Comparison of ENCODE assay signal across 19 cellular contexts in the genomic region with DNA sequence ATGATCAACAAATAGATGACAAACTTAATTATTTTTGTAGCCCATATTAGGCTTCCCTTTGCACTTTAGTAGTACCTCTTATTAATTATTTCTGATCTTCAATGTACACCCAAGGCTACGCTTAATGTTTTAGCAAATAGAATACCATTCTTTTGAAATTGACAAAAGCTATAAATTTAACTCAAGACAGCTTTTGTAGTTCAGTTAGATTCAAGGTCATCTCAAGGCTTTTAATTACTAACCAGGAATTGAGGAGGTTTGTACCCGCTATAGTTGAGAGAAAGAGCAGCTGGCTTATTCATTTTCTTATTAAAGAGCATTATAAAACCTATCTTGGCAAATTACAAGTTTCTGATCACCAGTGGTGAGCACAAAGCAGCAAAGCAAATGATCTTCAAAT.
"Had no signal": no experiment of that assay in that cellular context is flagged by ENCODE, and none has a peak within 500 bp of the region (broad histone marks: within the 10 kb centered on the region; RNA-seq: fewer than 3 reads in every experiment).

No MANE protein-coding gene starts in this region.

- H3K36me3 ChIP-seq: heart left ventricle, stomach, thoracic aorta had no signal

- H3K9me3 ChIP-seq: heart left ventricle, stomach, thoracic aorta had no signal

- ATAC-seq: heart left ventricle; left lobe of liver; naive thymus-derived CD4-positive, alpha-beta T cell; sciatic nerve had no signal

- H3K9me3 Mint-ChIP-seq: endodermal cell; naive thymus-derived CD4-positive, alpha-beta T cell had no signal

- H3K4me3 ChIP-seq: coronary artery, heart left ventricle, skin epidermis, stomach, thoracic aorta had no signal

- H3K4me1 Mint-ChIP-seq: naive thymus-derived CD4-positive, alpha-beta T cell had no signal

- H3K27ac ChIP-seq: coronary artery, heart left ventricle, skin epidermis, stomach, thoracic aorta had no signal

- H3K4me3 Mint-ChIP-seq: endodermal cell; naive thymus-derived CD4-positive, alpha-beta T cell had no signal

- DNase-seq: effector CD4-positive, alpha-beta T cell; endodermal cell; foreskin melanocyte; heart left ventricle; hippocampal formation; islet precursor cell; mammary epithelial cell; naive thymus-derived CD4-positive, alpha-beta T cell; posterior cingulate gyrus; stimulated activated CD4-positive, alpha-beta T cell treated with anti-CD3 and anti-CD28 coated beads, Interleukin-2, amount 100 ng/mL, for 24 hours; stimulated activated naive CD4-positive, alpha-beta T cell; stomach; substantia nigra; trophoblast cell had no signal

- H3K27ac Mint-ChIP-seq: endodermal cell; naive thymus-derived CD4-positive, alpha-beta T cell had no signal

- H3K36me3 Mint-ChIP-seq: naive thymus-derived CD4-positive, alpha-beta T cell had no signal

- H3K4me1 ChIP-seq: stomach had no signal
